11 cellular contexts compared by ENCODE assay signal in genomic region chr16:70526403-70526802, GRCh38. TPM values are rescaled to one million over a fixed set of nuclear protein-coding genes. Genes with fewer than 3 reads are reported as not detected.
DNase-seq lines count a peak whose midpoint lies in the region; ATAC-seq and TF ChIP-seq lines count a peak whose summit lies in the region.
"Had no signal": no experiment of that assay in that cellular context is flagged by ENCODE, and none has a peak within 500 bp of the region (broad histone marks: within the 10 kb centered on the region; RNA-seq: fewer than 3 reads in every experiment).

No MANE protein-coding gene starts in this region.

- ATAC-seq in GM18858 (IDR thresholded peaks at IDR 0.05; ENCODE audit: unreplicated experiment), result no peak
- ATAC-seq: heart left ventricle had no signal

- H3K9me3 ChIP-seq in CD4-positive, alpha-beta memory T cell (ENCODE audit: control insufficient read depth in 1 of 2, low read length in 2 of 2), result no peaks in the 10 kb centered on the region
- H3K9me3 ChIP-seq in mesodermal cell (ENCODE audit: control insufficient read depth, low read length), result no peaks in the 10 kb centered on the region
- H3K9me3 ChIP-seq: heart left ventricle had no signal

- H3K27me3 ChIP-seq in CD4-positive, alpha-beta memory T cell (ENCODE audit: insufficient read depth, low read length), result no peaks in the 10 kb centered on the region
- H3K27me3 ChIP-seq: heart left ventricle had no signal

- no peak for DNase-seq in CD4-positive, alpha-beta memory T cell
- DNase-seq in HFF-Myc (ENCODE audit: extremely low read depth, low read depth) (no peak), dedifferentiated amniotic fluid mesenchymal stem cell (ENCODE audit: extremely low spot score) (no peak), GM10266 (ENCODE audit: extremely low spot score) (no peak)
- DNase-seq in stimulated activated CD4-positive, alpha-beta T cell treated with anti-CD3 and anti-CD28 coated beads, Interleukin-12 subunit alpha, Interleukin-12 subunit beta, amount 100 ng/mL, for 4 hours, result no peak
- DNase-seq: heart left ventricle, NCI-H2227 treated with DMSO at 0.1 percent for 48 hours, occipital lobe had no signal

- H3K4me1 ChIP-seq in CD4-positive, alpha-beta memory T cell (ENCODE audit: insufficient read depth, low read length), result peaks cover 59% of the 10 kb centered on the region
- no peaks in the 10 kb centered on the region for H3K4me1 ChIP-seq in mesodermal cell (ENCODE audit: control insufficient read depth, insufficient read depth, low read length, poor library complexity, severe bottlenecking)

- peak overlapping the region; percentile 3 for H3K27ac ChIP-seq in CD4-positive, alpha-beta memory T cell (ENCODE audit: low read depth, low read length)
- H3K27ac ChIP-seq in mesodermal cell (ENCODE audit: low read depth, low read length, severe bottlenecking), result no peak overlapping the region
- H3K27ac ChIP-seq: heart left ventricle had no signal

- intact Hi-C loops in CD4-positive, alpha-beta memory T cell (cut with micrococcal nuclease), result no loop called here

- H3K9me3 Mint-ChIP-seq in CD4-positive, alpha-beta memory T cell, result peaks cover 0 to 2% (median 0%) of the 10 kb centered on the region in 8 donors
- H3K9me3 Mint-ChIP-seq in activated naive CD8-positive, alpha-beta T cell (ENCODE audit: low read depth), result no peaks in the 10 kb centered on the region

- WGBS in mesodermal cell (ENCODE audit: insufficient coverage in 2 of 2), 2 experiments, result 86 to 100% methylated on average over 1 to 5 of the region's 6 CpGs

- CTCF ChIA-PET in CD4-positive, alpha-beta memory T cell (lab: Charles Lee; ENCODE audit: partially characterized antibody), result interaction anchor here (5.8 kb wide), 1 partner anchor 17 kb away, joined by 30 read pairs; no protein-coding TSS in a partner anchor

- peaks cover 37% of the 10 kb centered on the region for H3K36me3 ChIP-seq in CD4-positive, alpha-beta memory T cell (ENCODE audit: insufficient read depth, low read length)
- peaks cover 59% of the 10 kb centered on the region for H3K36me3 ChIP-seq in mesodermal cell (ENCODE audit: control insufficient read depth, insufficient read depth, low read length)

- TF ChIP-seq CTCF in HFF-Myc (IDR thresholded peaks at IDR 0.05; ENCODE audit: low read depth, low read length, missing control alignments) (no peak), GM10266 (IDR thresholded peaks at IDR 0.05; ENCODE audit: control insufficient read depth, insufficient read depth, low read depth, missing control alignments) (no peak)

- H3K27me3 Mint-ChIP-seq in CD4-positive, alpha-beta memory T cell, result no peaks in the 10 kb centered on the region
- H3K27me3 Mint-ChIP-seq in activated naive CD8-positive, alpha-beta T cell, result no peaks in the 10 kb centered on the region

- H3K36me3 Mint-ChIP-seq in CD4-positive, alpha-beta memory T cell, result peaks cover 26 to 68% of the 10 kb centered on the region in 2 donors
- H3K36me3 Mint-ChIP-seq in activated naive CD8-positive, alpha-beta T cell, result peaks cover 26% of the 10 kb centered on the region

- peak overlapping the region; percentile 48 to 83 (median 69) for H3K4me3 Mint-ChIP-seq in CD4-positive, alpha-beta memory T cell
- peak overlapping the region; percentile 97 for H3K4me3 Mint-ChIP-seq in activated naive CD8-positive, alpha-beta T cell

- peaks cover 35 to 78% (median 51%) of the 10 kb centered on the region in 4 donors for H3K4me1 Mint-ChIP-seq in CD4-positive, alpha-beta memory T cell
- H3K4me1 Mint-ChIP-seq in activated naive CD8-positive, alpha-beta T cell (ENCODE audit: low read depth), result peaks cover 49% of the 10 kb centered on the region

- H3K4me3 ChIP-seq in CD4-positive, alpha-beta memory T cell (ENCODE audit: low read length in 2 of 2), result no peak overlapping the region
- peak overlapping the region; percentile 84 for H3K4me3 ChIP-seq in HFF-Myc (replicated peaks; ENCODE audit: low read depth, low read length)
- peak overlapping the region; percentile 3 for H3K4me3 ChIP-seq in mesodermal cell (ENCODE audit: extremely low read depth, insufficient read depth, low read length, poor library complexity, severe bottlenecking)

- POLR2A ChIA-PET in CD4-positive, alpha-beta memory T cell (lab: Charles Lee; ENCODE audit: partially characterized antibody), result interaction anchor here (4.8 kb wide), 1 partner anchor 146 kb away, joined by 58 read pairs; no protein-coding TSS in a partner anchor

- H3K27ac Mint-ChIP-seq in CD4-positive, alpha-beta memory T cell, result peak overlapping the region; percentile 43 to 97 (median 82)
- peak overlapping the region; percentile 67 for H3K27ac Mint-ChIP-seq in activated naive CD8-positive, alpha-beta T cell

RNA-seq across cellular contexts. Expression of gene SF3B3, which starts 2.8 kb away (rescaled TPM):
- total RNA-seq in CD4-positive, alpha-beta memory T cell, result 100 to 1,000 TPM; 289 to 291 TPM
- 100 to 1,000 TPM; 105 to 149 TPM for polyA plus RNA-seq in CD4-positive, alpha-beta memory T cell
- polyA plus RNA-seq in mesodermal cell (2013, experiment 1 of 2), result 221 TPM
- 211 TPM for polyA plus RNA-seq in mesodermal cell (2013, experiment 2 of 2)

RNA-seq across cellular contexts. Expression of gene COG4, which starts 3.0 kb away (rescaled TPM):
- 10 to 100 TPM; 66.5 to 68.9 TPM for total RNA-seq in CD4-positive, alpha-beta memory T cell
- 10 to 100 TPM; 37.0 to 70.4 TPM for polyA plus RNA-seq in CD4-positive, alpha-beta memory T cell
- polyA plus RNA-seq in mesodermal cell (2013, experiment 1 of 2), result 46.5 TPM
- polyA plus RNA-seq in mesodermal cell (2013, experiment 2 of 2), result 44.2 TPM

Comparison
In these comparisons a context has a peak if more than half of its experiments do, and no peak if none do; other contexts are left out.
1. H3K4me3 ChIP-seq: peak in HFF-Myc (single experiment) and mesodermal cell (single experiment); none in CD4-positive, alpha-beta memory T cell (0 of 2).